Comparison of ENCODE assay signal across 19 cellular contexts in the genomic region with DNA sequence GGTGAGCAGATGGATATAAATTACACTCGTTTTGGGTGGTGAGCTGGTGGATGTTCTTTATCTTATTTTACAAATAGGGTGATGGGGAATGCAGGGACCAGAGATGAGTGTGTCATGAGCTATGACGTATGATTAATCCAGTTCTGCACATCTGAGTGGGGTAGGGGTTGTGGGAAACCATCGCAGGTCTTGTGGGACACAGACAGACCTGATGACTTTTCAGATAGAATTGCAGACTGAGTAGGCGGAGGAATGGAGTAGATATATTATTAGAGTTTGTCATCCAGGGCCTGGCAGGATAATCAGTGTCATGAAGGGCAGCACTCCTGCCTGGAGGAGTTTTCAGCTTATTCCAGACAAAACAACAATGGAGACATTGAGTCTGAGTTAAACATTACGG. TPM values are rescaled to one million over a fixed set of nuclear protein-coding genes. Genes with fewer than 3 reads are reported as not detected.
A peak's percentile ranks its signal among the peaks of the same experiment; 100 is the strongest.
DNase-seq lines count a peak whose midpoint lies in the region; ATAC-seq, FAIRE-seq and TF ChIP-seq lines count a peak whose summit lies in the region.
"Had no signal": no experiment of that assay in that cellular context is flagged by ENCODE, and none has a peak within 500 bp of the region (broad histone marks: within the 10 kb centered on the region; RNA-seq: fewer than 3 reads in every experiment).

No MANE protein-coding gene starts in this region.

- WGBS in ovary, 3 donors, result 10 to 22% (median 14%) methylated on average over 5 of the region's 5 CpGs

- no peaks in the 10 kb centered on the region for H3K4me1 ChIP-seq in ovary (ENCODE audit: insufficient read depth)
- H3K4me1 ChIP-seq: left lung had no signal

- H3K36me3 Mint-ChIP-seq in osteocyte (ENCODE audit: unreplicated experiment), result no peaks in the 10 kb centered on the region
- no peaks in the 10 kb centered on the region for H3K36me3 Mint-ChIP-seq in activated naive CD8-positive, alpha-beta T cell treated with anti-CD3 and anti-CD28 coated beads for 36 hours
- H3K36me3 Mint-ChIP-seq: CD8-positive, alpha-beta memory T cell; natural killer cell; stimulated activated naive B cell treated with anti-CD40 and anti-IgM and Interleukin-4, amounts not matched to agents 10 μg/mL and 1 μg/mL and 100 μg/mL, for 72 hours had no signal

- H3K36me3 ChIP-seq in ovary, result no peaks in the 10 kb centered on the region
- H3K36me3 ChIP-seq: left lung had no signal

- H3K27me3 Mint-ChIP-seq in osteocyte (ENCODE audit: unreplicated experiment), result no peaks in the 10 kb centered on the region
- H3K27me3 Mint-ChIP-seq in activated naive CD8-positive, alpha-beta T cell treated with anti-CD3 and anti-CD28 coated beads for 36 hours, result peaks cover 42% of the 10 kb centered on the region

- TF ChIP-seq POLR2A in ovary (IDR thresholded peaks at IDR 0.05), result no peak

- H3K9me3 ChIP-seq in ovary, result no peaks in the 10 kb centered on the region
- H3K9me3 ChIP-seq: left lung had no signal

- peak; percentile 85 for DNase-seq in EL
- peak; percentile 7 for DNase-seq in RCC 7860 (ENCODE audit: low spot score)
- DNase-seq in fibroblast of peridontal ligament (ENCODE audit: extremely low read depth), result peak; percentile 45
- no peak for DNase-seq in osteocyte (ENCODE audit: extremely low spot score, unreplicated experiment)
- no peak for DNase-seq in HuH-7.5 (ENCODE audit: low spot score)
- DNase-seq in activated naive CD8-positive, alpha-beta T cell treated with anti-CD3 and anti-CD28 coated beads for 36 hours, result no peak
- no peak for DNase-seq in ovary
- DNase-seq: activated CD4-positive, alpha-beta T cell treated with anti-CD3 and anti-CD28 coated beads, Interleukin-2, amount 10 ng/mL, durations not matched to agents 24 days and 14 days; activated T-cell treated with anti-CD3 and anti-CD28 coated beads, Interleukin-2, amount 50 U/mL, for 4 hours; CD8-positive, alpha-beta memory T cell; effector CD4-positive, alpha-beta T cell; GF-D8; left lung; natural killer cell; NCI-H1105 treated with DMSO at 0.1 percent for 48 hours; NCI-H345; stimulated activated naive B cell treated with anti-CD40 and anti-IgM and Interleukin-4, amounts not matched to agents 10 μg/mL and 1 μg/mL and 100 μg/mL, for 72 hours had no signal

- no peak for FAIRE-seq in RCC 7860 (lab: Jason Lieb, UNC)

- intact Hi-C loops in ovary (cut with DNase I), result no loop called here

- no peak for TF ChIP-seq EP300 in ovary (IDR thresholded peaks at IDR 0.05)

- no peaks in the 10 kb centered on the region for H3K9me3 Mint-ChIP-seq in osteocyte (ENCODE audit: unreplicated experiment)
- no peaks in the 10 kb centered on the region for H3K9me3 Mint-ChIP-seq in activated naive CD8-positive, alpha-beta T cell treated with anti-CD3 and anti-CD28 coated beads for 36 hours
- H3K9me3 Mint-ChIP-seq: activated CD4-positive, alpha-beta T cell treated with anti-CD3 and anti-CD28 coated beads, Interleukin-2, amount 10 ng/mL, durations not matched to agents 24 days and 14 days; activated T-cell treated with anti-CD3 and anti-CD28 coated beads, Interleukin-2, amount 50 U/mL, for 4 hours; CD8-positive, alpha-beta memory T cell; IgD-negative memory B cell; natural killer cell; stimulated activated naive B cell treated with anti-CD40 and anti-IgM and Interleukin-4, amounts not matched to agents 10 μg/mL and 1 μg/mL and 100 μg/mL, for 72 hours had no signal

- peak overlapping the region; percentile 23 for H3K27ac Mint-ChIP-seq in osteocyte (ENCODE audit: unreplicated experiment)
- H3K27ac Mint-ChIP-seq in activated naive CD8-positive, alpha-beta T cell treated with anti-CD3 and anti-CD28 coated beads for 36 hours, result no peak overlapping the region
- H3K27ac Mint-ChIP-seq: activated CD4-positive, alpha-beta T cell treated with anti-CD3 and anti-CD28 coated beads, Interleukin-2, amount 10 ng/mL, durations not matched to agents 24 days and 14 days; CD8-positive, alpha-beta memory T cell; IgD-negative memory B cell; natural killer cell; stimulated activated naive B cell treated with anti-CD40 and anti-IgM and Interleukin-4, amounts not matched to agents 10 μg/mL and 1 μg/mL and 100 μg/mL, for 72 hours had no signal

- ATAC-seq in GM18858 (IDR thresholded peaks at IDR 0.05; ENCODE audit: unreplicated experiment), result no peak
- ATAC-seq: activated T-cell treated with anti-CD3 and anti-CD28 coated beads, Interleukin-2, amount 50 U/mL, for 4 hours; left lung; natural killer cell; stimulated activated naive B cell treated with anti-CD40 and anti-IgM and Interleukin-4, amounts not matched to agents 10 μg/mL and 1 μg/mL and 100 μg/mL, for 72 hours had no signal

- H3K27ac ChIP-seq in ovary, result no peak overlapping the region
- H3K27ac ChIP-seq: left lung had no signal

- H3K4me3 ChIP-seq in ovary, result no peak overlapping the region
- H3K4me3 ChIP-seq: left lung had no signal

- peaks cover 34% of the 10 kb centered on the region for H3K4me1 Mint-ChIP-seq in osteocyte (ENCODE audit: unreplicated experiment)
- no peaks in the 10 kb centered on the region for H3K4me1 Mint-ChIP-seq in activated naive CD8-positive, alpha-beta T cell treated with anti-CD3 and anti-CD28 coated beads for 36 hours
- H3K4me1 Mint-ChIP-seq: activated CD4-positive, alpha-beta T cell treated with anti-CD3 and anti-CD28 coated beads, Interleukin-2, amount 10 ng/mL, durations not matched to agents 24 days and 14 days; CD8-positive, alpha-beta memory T cell; IgD-negative memory B cell; natural killer cell; stimulated activated naive B cell treated with anti-CD40 and anti-IgM and Interleukin-4, amounts not matched to agents 10 μg/mL and 1 μg/mL and 100 μg/mL, for 72 hours had no signal

- H3K4me3 Mint-ChIP-seq in osteocyte (ENCODE audit: unreplicated experiment), result no peak overlapping the region
- no peak overlapping the region for H3K4me3 Mint-ChIP-seq in activated naive CD8-positive, alpha-beta T cell treated with anti-CD3 and anti-CD28 coated beads for 36 hours
- H3K4me3 Mint-ChIP-seq: activated CD4-positive, alpha-beta T cell treated with anti-CD3 and anti-CD28 coated beads, Interleukin-2, amount 10 ng/mL, durations not matched to agents 24 days and 14 days; activated T-cell treated with anti-CD3 and anti-CD28 coated beads, Interleukin-2, amount 50 U/mL, for 4 hours; CD8-positive, alpha-beta memory T cell; IgD-negative memory B cell; natural killer cell; stimulated activated naive B cell treated with anti-CD40 and anti-IgM and Interleukin-4, amounts not matched to agents 10 μg/mL and 1 μg/mL and 100 μg/mL, for 72 hours had no signal

- no peaks in the 10 kb centered on the region for H3K27me3 ChIP-seq in ovary

- TF ChIP-seq CTCF in osteocyte (IDR thresholded peaks at IDR 0.05), result no peak
- no peak for TF ChIP-seq CTCF in ovary (IDR thresholded peaks at IDR 0.05)

RNA-seq across cellular contexts. Expression of a gene that starts 12.9 kb away (rescaled TPM):
- total RNA-seq in osteocyte (124 and 135 TPM in 2 replicates), ovary (10 to 100 TPM in 1 of 7 donors, 1 to 10 TPM in 6; 2.1 to 65.7 (median 6.7) TPM)
- total RNA-seq in activated naive CD8-positive, alpha-beta T cell treated with anti-CD3 and anti-CD28 coated beads for 36 hours, result under 1 TPM; 0.16 TPM
- 10 to 100 TPM in 1 of 2 donors, 1 to 10 TPM in 1; 4.4 to 12.7 TPM for polyA plus RNA-seq in ovary
- total RNA-seq: activated CD4-positive, alpha-beta T cell treated with anti-CD3 and anti-CD28 coated beads, Interleukin-2, amount 10 ng/mL, durations not matched to agents 24 days and 14 days had no signal

Comparison
In these comparisons a context has a peak if more than half of its experiments do, and no peak if none do; other contexts are left out.
1. DNase-seq: peak in EL (single experiment), RCC 7860 (single experiment) and fibroblast of peridontal ligament (single experiment); none in osteocyte (single experiment), HuH-7.5 (single experiment), activated naive CD8-positive, alpha-beta T cell treated with anti-CD3 and anti-CD28 coated beads for 36 hours (single experiment) and ovary (0 of 5).